8 cellular contexts compared by ENCODE assay signal in the genomic region with DNA sequence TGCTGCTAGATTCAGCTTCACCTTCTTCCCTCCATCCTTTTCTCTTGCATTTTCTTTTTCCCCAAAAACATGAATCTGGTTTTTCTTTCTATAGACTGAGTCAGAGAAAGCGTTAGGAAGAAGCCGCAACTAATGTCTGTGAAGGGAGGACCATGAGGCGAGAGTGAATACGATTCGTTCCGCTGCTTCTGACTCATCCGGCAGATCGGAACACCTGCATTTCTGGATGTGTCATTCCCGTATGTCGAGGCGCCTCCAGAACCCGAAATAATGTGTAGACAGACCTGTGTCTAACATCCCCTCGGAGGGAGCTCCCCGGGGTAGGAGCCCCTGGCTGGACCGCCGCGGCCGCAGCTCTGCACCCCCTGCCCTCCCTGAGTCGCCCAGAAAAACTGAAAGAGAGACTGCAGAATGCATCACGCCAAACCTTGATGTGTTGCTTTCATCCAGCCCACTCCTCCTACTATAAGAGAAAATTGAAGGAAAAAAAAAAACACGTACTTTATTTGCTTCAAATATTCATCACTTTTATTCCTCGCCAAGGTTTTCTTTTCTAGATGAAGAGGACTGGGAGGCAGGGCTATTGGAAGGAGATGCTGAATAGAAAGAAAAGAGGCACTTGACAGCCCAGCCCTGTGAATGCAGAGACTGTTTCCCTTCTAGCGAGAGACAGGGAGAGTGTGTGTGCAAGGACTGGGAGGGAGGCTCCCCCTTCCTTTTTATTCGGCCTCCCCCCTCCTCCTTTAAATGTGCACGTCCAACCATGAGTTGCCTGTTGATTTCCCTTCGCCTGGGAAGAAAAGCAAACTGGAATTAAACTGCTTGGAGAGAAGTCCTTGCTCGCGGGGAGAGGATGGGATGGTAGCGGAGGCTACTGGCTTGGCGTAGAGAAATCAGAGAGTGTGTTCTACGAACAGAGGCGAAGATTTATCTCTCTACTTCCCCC. TPM values are rescaled to one million over a fixed set of nuclear protein-coding genes. Genes with fewer than 3 reads are reported as not detected.
DNase-seq lines count a peak whose midpoint lies in the region; ATAC-seq and TF ChIP-seq lines count a peak whose summit lies in the region.

No MANE protein-coding gene starts in this region.

- H3K27me3 ChIP-seq in CD4-positive, CD25-positive, alpha-beta regulatory T cell (ENCODE audit: control insufficient read depth, insufficient read depth, low read length) = peaks cover 15% of the 10 kb centered on the region
- H3K27me3 ChIP-seq in brain microvascular endothelial cell (replicated peaks) = peaks cover 35% of the 10 kb centered on the region
- peaks cover 56 to 72% (median 58%) of the 10 kb centered on the region in 3 donors for H3K27me3 ChIP-seq in skeletal muscle tissue (ENCODE audit: control insufficient read depth in 3 of 3, insufficient read depth in 3 of 3, low read length in 3 of 3)

- H3K4me1 Mint-ChIP-seq in CD4-positive, CD25-positive, alpha-beta regulatory T cell = peaks cover 0 to 42% (median 20%) of the 10 kb centered on the region in 4 donors
- H3K4me1 Mint-ChIP-seq in immature natural killer cell = peaks cover 10 to 30% of the 10 kb centered on the region in 2 donors

- no peak for DNase-seq in CD4-positive, CD25-positive, alpha-beta regulatory T cell
- no peak for DNase-seq in LNCaP clone FGC (ENCODE audit: low read depth)
- peak; percentile 3 for DNase-seq in brain microvascular endothelial cell
- DNase-seq in immature natural killer cell = no peak
- no peak for DNase-seq in 8988T
- DNase-seq in AML-193 (lab: John Stamatoyannopoulos, UW) = no peak

- no peak for TF ChIP-seq CTCF in LNCaP clone FGC (IDR thresholded peaks at IDR 0.05; ENCODE audit: control insufficient read depth, extremely low read depth, insufficient read depth)
- TF ChIP-seq CTCF in brain microvascular endothelial cell (IDR thresholded peaks at IDR 0.05; ENCODE audit: low read depth, low read length, missing control alignments) = no peak

- no peak overlapping the region for H3K27ac ChIP-seq in CD4-positive, CD25-positive, alpha-beta regulatory T cell (ENCODE audit: insufficient read depth, low read length, poor library complexity, severe bottlenecking)
- H3K27ac ChIP-seq in brain microvascular endothelial cell (no peak overlapping the region), skeletal muscle tissue (ENCODE audit: low read depth, low read length) (peak overlapping the region; percentile 52)

- peak overlapping the region in 3 of 4 donors; percentile 81 to 91 (median 87) for H3K4me3 Mint-ChIP-seq in CD4-positive, CD25-positive, alpha-beta regulatory T cell
- H3K4me3 Mint-ChIP-seq in immature natural killer cell = peak overlapping the region; percentile 62 to 82 (median 76)

- H3K27ac Mint-ChIP-seq in CD4-positive, CD25-positive, alpha-beta regulatory T cell = peak overlapping the region; percentile 20 to 54 (median 31)
- H3K27ac Mint-ChIP-seq in immature natural killer cell = peak overlapping the region in 1 of 6 donors; percentile 12

- H3K36me3 ChIP-seq in CD4-positive, CD25-positive, alpha-beta regulatory T cell (ENCODE audit: control insufficient read depth, insufficient read depth, low read length) = no peaks in the 10 kb centered on the region
- H3K36me3 ChIP-seq in brain microvascular endothelial cell (replicated peaks) (no peaks in the 10 kb centered on the region), skeletal muscle tissue (ENCODE audit: control insufficient read depth in 3 of 3, insufficient read depth in 3 of 3, low read length in 3 of 3) (no peaks in the 10 kb centered on the region)

- peaks cover 16% of the 10 kb centered on the region for H3K4me1 ChIP-seq in CD4-positive, CD25-positive, alpha-beta regulatory T cell (ENCODE audit: control insufficient read depth, insufficient read depth, low read length, poor library complexity, severe bottlenecking)
- H3K4me1 ChIP-seq in skeletal muscle tissue (ENCODE audit: control insufficient read depth in 3 of 3, insufficient read depth in 3 of 3, low read length in 3 of 3) = peaks cover 24 to 46% (median 30%) of the 10 kb centered on the region in 3 donors

- H3K9me3 Mint-ChIP-seq in CD4-positive, CD25-positive, alpha-beta regulatory T cell = peaks cover 0 to 23% (median 2%) of the 10 kb centered on the region in 7 donors
- H3K9me3 Mint-ChIP-seq in immature natural killer cell = peaks cover 13 to 38% (median 36%) of the 10 kb centered on the region in 6 donors

- in situ Hi-C loops in brain microvascular endothelial cell (cut with HindIII; ENCODE audit: low pct_ligation_motif_present, low sequenced_read_pairs) = no loop called here

- H3K9ac ChIP-seq in skeletal muscle tissue (ENCODE audit: low read depth in 1 of 3, low read length in 3 of 3) = peak overlapping the region in 2 of 3 donors; percentile 25 to 42

- H3K9me3 ChIP-seq in CD4-positive, CD25-positive, alpha-beta regulatory T cell (ENCODE audit: control insufficient read depth in 2 of 2, low read length in 2 of 2) = peaks cover 0 to 14% of the 10 kb centered on the region in 2 experiments
- no peaks in the 10 kb centered on the region for H3K9me3 ChIP-seq in skeletal muscle tissue (ENCODE audit: control insufficient read depth in 3 of 3, low read length in 3 of 3)

- no peak for ATAC-seq in CD4-positive, CD25-positive, alpha-beta regulatory T cell (ENCODE audit: low read depth in 2 of 2)
- ATAC-seq in GM21717 (IDR thresholded peaks at IDR 0.05; ENCODE audit: unreplicated experiment) = no peak

- H3K27me3 Mint-ChIP-seq in CD4-positive, CD25-positive, alpha-beta regulatory T cell = peaks cover 47% of the 10 kb centered on the region
- peaks cover 10 to 28% (median 24%) of the 10 kb centered on the region in 3 donors for H3K27me3 Mint-ChIP-seq in immature natural killer cell (ENCODE audit: low read depth in 3 of 3)

- H3K4me3 ChIP-seq in CD4-positive, CD25-positive, alpha-beta regulatory T cell (ENCODE audit: low read depth, low read length) = peak overlapping the region; percentile 68
- H3K4me3 ChIP-seq in LNCaP clone FGC (ENCODE audit: low read depth, low read length) = peak overlapping the region; percentile 40
- peak overlapping the region; percentile 66 for H3K4me3 ChIP-seq in brain microvascular endothelial cell (ENCODE audit: low read depth, low read length)
- peak overlapping the region; percentile 69 to 72 (median 71) for H3K4me3 ChIP-seq in skeletal muscle tissue (ENCODE audit: low read length in 3 of 3)

- H3K36me3 Mint-ChIP-seq in CD4-positive, CD25-positive, alpha-beta regulatory T cell = no peaks in the 10 kb centered on the region
- peaks cover 0 to 6% (median 0%) of the 10 kb centered on the region in 3 donors for H3K36me3 Mint-ChIP-seq in immature natural killer cell

RNA-seq across cellular contexts. Expression of a gene that starts 0.6 kb away (rescaled TPM):
- total RNA-seq in CD4-positive, CD25-positive, alpha-beta regulatory T cell = not detected
- not detected for polyA plus RNA-seq in CD4-positive, CD25-positive, alpha-beta regulatory T cell
- not detected for polyA plus RNA-seq in immature natural killer cell
- total RNA-seq in skeletal muscle tissue = 5.2 TPM
